10 cellular contexts compared by ENCODE assay signal in the genomic region with DNA sequence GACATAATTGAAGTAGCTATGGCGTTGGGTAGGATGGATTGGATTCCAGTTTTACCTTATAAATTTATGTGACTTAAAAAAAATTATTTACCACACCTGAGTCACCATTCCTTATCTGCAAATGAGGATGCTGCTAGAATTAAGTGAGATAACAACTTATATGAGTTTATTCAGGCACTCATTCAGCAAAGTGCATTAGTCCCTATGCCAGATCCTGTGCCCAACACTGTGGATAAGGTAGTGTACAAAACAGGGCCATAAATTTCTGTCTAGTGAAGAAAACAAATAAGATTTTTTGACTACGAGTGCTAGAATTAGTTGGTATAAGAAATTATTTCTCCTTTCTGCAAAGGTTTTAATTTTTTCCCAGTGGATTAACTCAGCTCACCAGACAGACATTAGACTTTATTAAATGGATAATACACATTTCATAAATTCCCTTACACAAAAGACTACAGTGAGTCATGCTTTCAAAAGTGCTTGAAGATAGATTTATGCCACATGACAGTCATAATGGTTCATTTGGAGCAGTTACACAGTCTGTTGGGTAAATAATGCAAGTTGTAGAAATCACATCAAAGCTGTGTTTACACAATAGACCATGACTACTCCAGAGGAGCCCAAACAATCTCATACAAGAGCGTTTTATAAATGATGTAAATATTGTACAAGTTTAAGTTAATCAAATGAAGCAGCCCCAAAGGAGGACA.
A peak's percentile ranks its signal among the peaks of the same experiment; 100 is the strongest.
DNase-seq lines count a peak whose midpoint lies in the region; ATAC-seq and TF ChIP-seq lines count a peak whose summit lies in the region.
"Had no signal": no experiment of that assay in that cellular context is flagged by ENCODE, and none has a peak within 500 bp of the region (broad histone marks: within the 10 kb centered on the region; RNA-seq: fewer than 3 reads in every experiment).

No MANE protein-coding gene starts in this region.

- no peaks in the 10 kb centered on the region for H3K27me3 Mint-ChIP-seq in naive thymus-derived CD8-positive, alpha-beta T cell

- CTCF ChIA-PET in SK-N-SH (lab: Yijun Ruan, JAX) = interaction anchor here (1.1 kb wide), 1 partner anchor 9 kb away, joined by 3 read pairs; no protein-coding TSS in a partner anchor

- 57% methylated on average over 3 of the region's 3 CpGs for WGBS in SK-N-SH (ENCODE audit: low lambda C conversion rate)

- H3K9ac ChIP-seq in SK-N-SH = no peak overlapping the region

- H3K27ac Mint-ChIP-seq in naive thymus-derived CD8-positive, alpha-beta T cell = no peak overlapping the region

- peaks cover 0 to 6% (median 0%) of the 10 kb centered on the region in 9 donors for H3K9me3 Mint-ChIP-seq in naive thymus-derived CD8-positive, alpha-beta T cell

- H4K20me1 ChIP-seq in SK-N-SH (ENCODE audit: insufficient read depth) = no peaks in the 10 kb centered on the region

- no peak overlapping the region for H2AFZ ChIP-seq in SK-N-SH (ENCODE audit: low read depth)

- no peaks in the 10 kb centered on the region for H3K79me2 ChIP-seq in SK-N-SH (ENCODE audit: insufficient read depth)

- no peak overlapping the region for H3K4me3 ChIP-seq in SK-N-SH (ENCODE audit: low read depth in 2 of 2, low read length in 1 of 2)
- H3K4me3 ChIP-seq: testis had no signal

- no peak for TF ChIP-seq CTCF in SK-N-SH (IDR thresholded peaks at IDR 0.05)

- ATAC-seq in HG02610 (IDR thresholded peaks at IDR 0.05; ENCODE audit: unreplicated experiment) (peak; percentile 44), HG03108 (IDR thresholded peaks at IDR 0.05; ENCODE audit: unreplicated experiment) (no peak), GM21367 (IDR thresholded peaks at IDR 0.05; ENCODE audit: unreplicated experiment) (no peak), GM19397 (IDR thresholded peaks at IDR 0.05; ENCODE audit: unreplicated experiment) (no peak)
- no peak for ATAC-seq in naive thymus-derived CD8-positive, alpha-beta T cell

- no peak overlapping the region for H3K4me3 Mint-ChIP-seq in naive thymus-derived CD8-positive, alpha-beta T cell

- peaks cover 21 to 50% (median 44%) of the 10 kb centered on the region in 4 donors for H3K4me1 Mint-ChIP-seq in naive thymus-derived CD8-positive, alpha-beta T cell

- POLR2A ChIA-PET in SK-N-SH (lab: Yijun Ruan, JAX) = no interaction called here
- POLR2A ChIA-PET in naive thymus-derived CD8-positive, alpha-beta T cell (lab: Charles Lee) = no interaction called here

- no peaks in the 10 kb centered on the region for H3K27me3 ChIP-seq in SK-N-SH (ENCODE audit: insufficient read depth)
- H3K27me3 ChIP-seq: testis had no signal

- H3K36me3 Mint-ChIP-seq in naive thymus-derived CD8-positive, alpha-beta T cell = peaks cover 0 to 13% (median 7%) of the 10 kb centered on the region in 3 donors

- peak in 1 of 2 experiments; percentile 41; a peak in 1 of 4 replicates for TF ChIP-seq EP300 in SK-N-SH (IDR thresholded peaks at IDR 0.05; ENCODE audit: borderline replicate concordance in 1 of 2, low read depth in 1 of 2, low read length in 1 of 2)

- H3K4me1 ChIP-seq in SK-N-SH (ENCODE audit: control insufficient read depth in 1 of 2, insufficient read depth in 2 of 2, low read depth in 1 of 2, low read length in 1 of 2) = peaks cover 0 to 1% of the 10 kb centered on the region in 2 experiments; a peak in 2 of 4 replicates
- H3K4me1 ChIP-seq: testis had no signal

- H3K4me2 ChIP-seq in SK-N-SH = no peak overlapping the region

- peak overlapping the region in 1 of 2 experiments; percentile 48; a peak in 1 of 4 replicates for H3K27ac ChIP-seq in SK-N-SH (ENCODE audit: low read depth in 2 of 2, low read length in 1 of 2)
- H3K27ac ChIP-seq: testis had no signal

- H3K9me3 ChIP-seq in SK-N-SH = no peaks in the 10 kb centered on the region
- H3K9me3 ChIP-seq: testis had no signal

- no peaks in the 10 kb centered on the region for H3F3A ChIP-seq in SK-N-SH (replicated peaks; ENCODE audit: insufficient read depth)

- TF ChIP-seq RAD21 in SK-N-SH (IDR thresholded peaks at IDR 0.05; ENCODE audit: low read length) = no peak

- no peaks in the 10 kb centered on the region for H3K9me2 ChIP-seq in SK-N-SH

- peak; percentile 69 for DNase-seq in COLO829 (ENCODE audit: low spot score)
- DNase-seq in SK-N-SH = no peak
- DNase-seq in kidney tubule cell (ENCODE audit: low spot score) = peak; percentile 19
- DNase-seq in naive thymus-derived CD8-positive, alpha-beta T cell = no peak
- DNase-seq: SW 1271, testis had no signal

- H3K36me3 ChIP-seq in SK-N-SH (replicated peaks in 1 of 2; ENCODE audit: control insufficient read depth in 1 of 2, insufficient read depth in 2 of 2, low read length in 1 of 2) = no peaks in the 10 kb centered on the region

TF ChIP-seq in SK-N-SH, 30 proteins besides CTCF, POLR2A, EP300 and RAD21:
- no peak for TF ChIP-seq RCOR1 (IDR thresholded peaks at IDR 0.05; ENCODE audit: low read length)
- TF ChIP-seq USF1 (IDR thresholded peaks at IDR 0.05; ENCODE audit: borderline replicate concordance, low read depth) = no peak
- no peak for TF ChIP-seq EZH2phosphoT487 (IDR thresholded peaks at IDR 0.05; ENCODE audit: borderline replicate concordance, low read depth)
- peak; percentile 24; the same call in 1 of the 2 replicates for TF ChIP-seq NFIC (IDR thresholded peaks at IDR 0.05; ENCODE audit: borderline replicate concordance)
- peak; percentile 63 for TF ChIP-seq JUND (IDR thresholded peaks at IDR 0.05)
- peak; percentile 85 for TF ChIP-seq PBX3 (IDR thresholded peaks at IDR 0.05)
- peak; percentile 57 for TF ChIP-seq TCF12 (IDR thresholded peaks at IDR 0.05)
- TF ChIP-seq MAX (IDR thresholded peaks at IDR 0.05; ENCODE audit: low read depth) = no peak
- TF ChIP-seq YY1 (IDR thresholded peaks at IDR 0.05; ENCODE audit: low read depth) = no peak
- TF ChIP-seq RXRA (IDR thresholded peaks at IDR 0.05; ENCODE audit: borderline replicate concordance, low read depth) = no peak
- peak; percentile 47; the same call in 1 of the 2 replicates for TF ChIP-seq FOSL2 (IDR thresholded peaks at IDR 0.05; ENCODE audit: borderline replicate concordance, low read depth)
- TF ChIP-seq NRF1 (IDR thresholded peaks at IDR 0.05; ENCODE audit: low read depth, low read length) = no peak

Comparison
In these comparisons a context has a peak if more than half of its experiments do, and no peak if none do; other contexts are left out.
1. DNase-seq: peak in COLO829 (single experiment) and kidney tubule cell (single experiment); none in SK-N-SH (single experiment) and naive thymus-derived CD8-positive, alpha-beta T cell (0 of 10).